ENCODE assay signal across 8 cellular contexts in genomic region chr6:100116409-100117194, GRCh38.
DNase-seq lines count a peak whose midpoint lies in the region; ATAC-seq, FAIRE-seq and TF ChIP-seq lines count a peak whose summit lies in the region.

No MANE protein-coding gene starts in this region.

- peak; percentile 70 to 89; a peak in 5 of 6 replicates for ATAC-seq in A549
- no peak for ATAC-seq in natural killer cell

- H3K4me1 ChIP-seq in A549 (no peaks in the 10 kb centered on the region), esophagus muscularis mucosa (no peaks in the 10 kb centered on the region)

- FAIRE-seq in A549 (lab: Jason Lieb, UNC), result no peak

- H3K27ac ChIP-seq in A549 (no peak overlapping the region; a peak in 1 of 6 replicates), esophagus muscularis mucosa (replicated peaks in 1 of 4) (no peak overlapping the region)

- POLR2A ChIA-PET in A549 (lab: Yijun Ruan, JAX), result no interaction called here

- TF ChIP-seq EP300 in A549 (IDR thresholded peaks at IDR 0.05), result no peak
- no peak for TF ChIP-seq EP300 in esophagus muscularis mucosa (IDR thresholded peaks at IDR 0.05)

- no peak overlapping the region for H3K4me2 ChIP-seq in A549

- TF ChIP-seq RAD21 in A549 (conservative IDR thresholded peaks at IDR 0.05 in 1 of 2, IDR thresholded peaks at IDR 0.05 in 1 of 2), result peak; percentile 88 to 90

- peak; percentile 83 for TF ChIP-seq CTCF in A549 (IDR thresholded peaks at IDR 0.05)
- peak; percentile 44 to 58 (median 55) for TF ChIP-seq CTCF in esophagus muscularis mucosa (IDR thresholded peaks at IDR 0.05)
- no peak for TF ChIP-seq CTCF in natural killer cell (IDR thresholded peaks at IDR 0.05)

- H3K27ac Mint-ChIP-seq in natural killer cell, result no peak overlapping the region

- CTCF ChIA-PET in A549 (lab: Yijun Ruan, JAX), result interaction anchor here (0.6 to 5.3 kb wide), 26 partner anchors 9 to 548 kb away, joined by 3 to 36 read pairs (median 4); no protein-coding TSS in a partner anchor

- H3K27me3 Mint-ChIP-seq in natural killer cell (ENCODE audit: low read depth in 2 of 2), result no peaks in the 10 kb centered on the region

- no peaks in the 10 kb centered on the region for H3K9me3 ChIP-seq in A549
- no peaks in the 10 kb centered on the region for H3K9me3 ChIP-seq in esophagus muscularis mucosa

- no peak overlapping the region for H3K4me3 ChIP-seq in A549
- no peak overlapping the region for H3K4me3 ChIP-seq in esophagus muscularis mucosa

- no peak overlapping the region for H3K4me3 Mint-ChIP-seq in natural killer cell

- TF ChIP-seq POLR2A in A549 (IDR thresholded peaks at IDR 0.05; ENCODE audit: low read length), result no peak
- no peak for TF ChIP-seq POLR2A in esophagus muscularis mucosa (IDR thresholded peaks at IDR 0.05; ENCODE audit: low read depth)

- no peaks in the 10 kb centered on the region for H3K36me3 Mint-ChIP-seq in natural killer cell

- WGBS in A549 (ENCODE audit: missing lambda C conversion rate), result 6% methylated on average over 4 of the region's 4 CpGs
- 19% methylated on average over 4 of the region's 4 CpGs for WGBS in esophagus muscularis mucosa

- H3K27me3 ChIP-seq in esophagus muscularis mucosa, result no peaks in the 10 kb centered on the region

- H3K9me3 Mint-ChIP-seq in natural killer cell, result no peaks in the 10 kb centered on the region

- no peaks in the 10 kb centered on the region for H3K4me1 Mint-ChIP-seq in natural killer cell

- intact Hi-C loops in esophagus muscularis mucosa (cut with DNase I), result loop anchor here (5.0 kb wide), 2 partner anchors 366 to 546 kb away; no protein-coding TSS in a partner anchor
- intact Hi-C loops in natural killer cell (cut with micrococcal nuclease), result no loop called here

- H3K36me3 ChIP-seq in esophagus muscularis mucosa, result no peaks in the 10 kb centered on the region

- peak; percentile 23 to 67 for DNase-seq in A549 (ENCODE audit: low read depth in 1 of 2, low spot score in 1 of 2)
- DNase-seq in GDM1 (lab: John Stamatoyannopoulos, UW), result peak; percentile 11
- DNase-seq in HCEC 1CT, result peak; percentile 70
- DNase-seq in NCI-H1105 (lab: John Stamatoyannopoulos, UW), result peak; percentile 34
- peak; percentile 37 for DNase-seq in SKM-1 (lab: John Stamatoyannopoulos, UW; ENCODE audit: unreplicated experiment)
- DNase-seq in esophagus muscularis mucosa (ENCODE audit: extremely low spot score), result no peak
- peak; percentile 49 for DNase-seq in non-pigmented ciliary epithelial cell (ENCODE audit: low read depth)
- DNase-seq in natural killer cell, result no peak

TF ChIP-seq in A549, 52 proteins besides CTCF, POLR2A, EP300 and RAD21:
- TF ChIP-seq MAFK (IDR thresholded peaks at IDR 0.05; ENCODE audit: partially characterized antibody), result no peak
- peak; percentile 94 for TF ChIP-seq SMC3 (IDR thresholded peaks at IDR 0.05)

Comparison
In these comparisons a context has a peak if more than half of its experiments do, and no peak if none do; other contexts are left out.
1. ATAC-seq: peak in A549 (2 of 2); none in natural killer cell (0 of 3).
2. DNase-seq: peak in A549 (2 of 2), GDM1 (single experiment), HCEC 1CT (single experiment), NCI-H1105 (single experiment), SKM-1 (single experiment) and non-pigmented ciliary epithelial cell (single experiment); none in esophagus muscularis mucosa (single experiment) and natural killer cell (single experiment).